In the genomic region with DNA sequence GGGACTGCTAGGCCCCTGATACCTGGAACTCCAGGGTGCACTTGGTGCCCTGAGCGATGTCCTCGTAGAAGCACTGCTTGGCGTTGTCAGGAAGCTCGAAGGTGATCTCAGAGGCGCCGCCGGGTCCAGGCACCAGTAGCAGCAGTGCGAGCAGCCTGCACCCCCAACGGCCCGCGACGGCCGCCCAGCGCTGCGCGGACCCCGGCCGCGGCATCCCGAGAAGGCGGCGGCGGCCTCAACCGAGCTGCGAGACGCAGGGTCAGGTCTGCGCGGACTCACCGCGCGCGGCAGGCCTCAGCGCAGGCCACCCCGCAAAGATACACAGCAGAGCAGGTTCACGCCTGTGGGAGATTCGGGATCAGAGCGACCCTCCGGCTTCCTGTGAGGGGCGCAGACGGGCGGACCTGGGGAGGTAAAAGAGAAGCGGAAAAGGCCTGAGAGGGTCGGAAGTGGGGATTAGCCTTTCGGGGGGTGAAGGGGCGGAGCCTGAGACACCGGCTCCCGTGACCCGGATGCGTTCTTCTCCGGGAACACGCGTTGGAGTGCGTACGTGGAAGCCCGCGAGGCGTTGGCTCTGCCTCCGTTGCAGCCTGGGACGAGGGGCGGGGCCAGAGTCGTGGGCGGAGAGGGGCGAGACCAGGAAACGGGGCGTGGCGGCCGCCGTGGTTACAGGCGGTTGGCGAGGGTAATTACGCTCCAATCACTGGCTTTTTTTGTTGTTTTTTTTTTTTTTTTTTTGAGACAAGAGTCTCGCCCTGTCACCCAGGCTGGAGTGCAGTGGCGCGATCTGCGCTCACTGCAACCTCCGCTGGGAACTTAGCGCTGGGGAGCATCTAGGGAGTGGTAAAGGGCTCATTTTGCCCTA, we compare ENCODE assay signal across 8 cellular contexts. TPM values are rescaled to one million over a fixed set of nuclear protein-coding genes. Genes with fewer than 3 reads are reported as not detected.
A peak's percentile ranks its signal among the peaks of the same experiment; 100 is the strongest.
DNase-seq lines count a peak whose midpoint lies in the region; ATAC-seq and TF ChIP-seq lines count a peak whose summit lies in the region.

A gene (minus strand): TSS at position 458 of the 865 bp plus-strand sequence. CDS start 244 bp downstream, at position 214.

- peaks cover 8% of the 10 kb centered on the region for H3K36me3 Mint-ChIP-seq in activated naive CD8-positive, alpha-beta T cell treated with anti-CD3 and anti-CD28 coated beads for 36 hours
- no peaks in the 10 kb centered on the region for H3K36me3 Mint-ChIP-seq in glutamatergic neuron (ENCODE audit: unreplicated experiment)

- no peaks in the 10 kb centered on the region for H3K27me3 ChIP-seq in osteoblast (ENCODE audit: insufficient read depth, low read length)
- H3K27me3 ChIP-seq in thoracic aorta (replicated peaks; ENCODE audit: insufficient read depth) = no peaks in the 10 kb centered on the region

- peak within 1 kb of the TSS; percentile 97 for H3K4me3 ChIP-seq in osteoblast (ENCODE audit: insufficient read depth, low read length)
- H3K4me3 ChIP-seq in thoracic aorta = peak within 1 kb of the TSS; percentile 99

- H3K36me3 ChIP-seq in osteoblast (ENCODE audit: insufficient read depth, low read length) = peaks cover 4% of the 10 kb centered on the region
- H3K36me3 ChIP-seq in thoracic aorta = no peaks in the 10 kb centered on the region

- peak within 1 kb of the TSS; percentile 90 for H3K4me2 ChIP-seq in osteoblast (ENCODE audit: insufficient read depth, low read length)

- H3K4me1 ChIP-seq in osteoblast (ENCODE audit: insufficient read depth, low read length) = peaks cover 24% of the 10 kb centered on the region
- peaks cover 27 to 49% of the 10 kb centered on the region in 2 donors for H3K4me1 ChIP-seq in thoracic aorta (ENCODE audit: control insufficient read depth in 1 of 2, low read depth in 2 of 2)

- H3K4me1 Mint-ChIP-seq in activated naive CD8-positive, alpha-beta T cell treated with anti-CD3 and anti-CD28 coated beads for 36 hours = peaks cover 22% of the 10 kb centered on the region
- H3K4me1 Mint-ChIP-seq in glutamatergic neuron (ENCODE audit: low read depth, unreplicated experiment) = peaks cover 6% of the 10 kb centered on the region

- no peak for TF ChIP-seq CTCF in GM10248 (IDR thresholded peaks at IDR 0.05; ENCODE audit: control extremely low read depth, extremely low read depth, low read depth, missing control alignments)
- no peak for TF ChIP-seq CTCF in glutamatergic neuron (IDR thresholded peaks at IDR 0.05; ENCODE audit: partially characterized antibody, unreplicated experiment)
- TF ChIP-seq CTCF in osteoblast (IDR thresholded peaks at IDR 0.05; ENCODE audit: extremely low read depth, low read depth, low read length) = no peak
- peak; percentile 32 for TF ChIP-seq CTCF in thoracic aorta (IDR thresholded peaks at IDR 0.05)

- peak within 1 kb of the TSS; percentile 93 for H3K27ac ChIP-seq in osteoblast (ENCODE audit: low read depth, low read length)
- H3K27ac ChIP-seq in thoracic aorta = peak within 1 kb of the TSS; percentile 94

- CTCF ChIA-PET in GM10248 (lab: Yijun Ruan, JAX) = interaction anchor here (0.6 to 3.9 kb wide), 11 partner anchors 9 to 442 kb away, joined by 3 to 27 read pairs (median 5); no protein-coding TSS in a partner anchor

- no peak within 1 kb of the TSS for H3K4me3 Mint-ChIP-seq in activated naive CD8-positive, alpha-beta T cell treated with anti-CD3 and anti-CD28 coated beads for 36 hours
- peak within 1 kb of the TSS; percentile 97 for H3K4me3 Mint-ChIP-seq in glutamatergic neuron (ENCODE audit: unreplicated experiment)

- POLR2A ChIA-PET in GM10248 (lab: Yijun Ruan, JAX) = interaction anchor here (1.0 kb wide), 1 partner anchor 9 kb away, joined by 4 read pairs; no protein-coding TSS in a partner anchor

- H3K9me3 Mint-ChIP-seq in activated naive CD8-positive, alpha-beta T cell treated with anti-CD3 and anti-CD28 coated beads for 36 hours = no peaks in the 10 kb centered on the region
- H3K9me3 Mint-ChIP-seq in glutamatergic neuron (ENCODE audit: unreplicated experiment) = peaks cover 3% of the 10 kb centered on the region

- no peaks in the 10 kb centered on the region for H3K27me3 Mint-ChIP-seq in activated naive CD8-positive, alpha-beta T cell treated with anti-CD3 and anti-CD28 coated beads for 36 hours
- peaks cover 5% of the 10 kb centered on the region for H3K27me3 Mint-ChIP-seq in glutamatergic neuron (ENCODE audit: unreplicated experiment)

- peak; percentile 97 for DNase-seq in GM10248 (ENCODE audit: extremely low spot score)
- DNase-seq in NCI-H1105 (lab: John Stamatoyannopoulos, UW) = peak; percentile 86
- peak; percentile 96 for DNase-seq in SKM-1 treated with dmso at 0.1 percent for 144 hours (lab: John Stamatoyannopoulos, UW; ENCODE audit: unreplicated experiment)
- peak; percentile 100 for DNase-seq in activated naive CD8-positive, alpha-beta T cell treated with anti-CD3 and anti-CD28 coated beads for 36 hours
- peak; percentile 99 for DNase-seq in glutamatergic neuron
- DNase-seq in osteoblast (ENCODE audit: insufficient read length, low spot score, missing footprints) = peak; percentile 96
- peak; percentile 99 for DNase-seq in thoracic aorta (ENCODE audit: low spot score)

- peaks cover 35% of the 10 kb centered on the region for H4K20me1 ChIP-seq in osteoblast (ENCODE audit: insufficient read depth, low read length)

- ATAC-seq in HG02623 (IDR thresholded peaks at IDR 0.05; ENCODE audit: unreplicated experiment) (peak; percentile 89), thoracic aorta (ENCODE audit: insufficient number of reproducible peaks, low FRiP score, low read depth) (peak; percentile 92)

- H3K9me3 ChIP-seq in osteoblast (ENCODE audit: low read depth, low read length) (no peaks in the 10 kb centered on the region), thoracic aorta (no peaks in the 10 kb centered on the region)

- peaks cover 51% of the 10 kb centered on the region for H3K79me2 ChIP-seq in osteoblast (ENCODE audit: insufficient read depth, low read length)

- H3K27ac Mint-ChIP-seq in activated naive CD8-positive, alpha-beta T cell treated with anti-CD3 and anti-CD28 coated beads for 36 hours = peak within 1 kb of the TSS; percentile 92
- H3K27ac Mint-ChIP-seq in glutamatergic neuron (ENCODE audit: unreplicated experiment) = peak within 1 kb of the TSS; percentile 93

- peak within 1 kb of the TSS; percentile 90 for H2AFZ ChIP-seq in osteoblast (ENCODE audit: low read length)

RNA-seq across cellular contexts. Expression of the gene that starts here (rescaled TPM):
- 10 to 100 TPM; 41.5 to 41.6 TPM for total RNA-seq in activated naive CD8-positive, alpha-beta T cell treated with anti-CD3 and anti-CD28 coated beads for 36 hours
- total RNA-seq in glutamatergic neuron (ENCODE audit: unreplicated experiment) (66.8 TPM), osteoblast (137 and 151 TPM in 2 replicates), thoracic aorta (100 to 1,000 TPM; 131 to 132 TPM)

Comparison
In these comparisons a context has a peak if more than half of its experiments do, and no peak if none do; other contexts are left out.
1. Peak in every context shown above with its lines: DNase-seq, ATAC-seq, H3K4me3 ChIP-seq and H3K27ac ChIP-seq.